Comparison of ENCODE assay signal across 11 cellular contexts in the genomic region with DNA sequence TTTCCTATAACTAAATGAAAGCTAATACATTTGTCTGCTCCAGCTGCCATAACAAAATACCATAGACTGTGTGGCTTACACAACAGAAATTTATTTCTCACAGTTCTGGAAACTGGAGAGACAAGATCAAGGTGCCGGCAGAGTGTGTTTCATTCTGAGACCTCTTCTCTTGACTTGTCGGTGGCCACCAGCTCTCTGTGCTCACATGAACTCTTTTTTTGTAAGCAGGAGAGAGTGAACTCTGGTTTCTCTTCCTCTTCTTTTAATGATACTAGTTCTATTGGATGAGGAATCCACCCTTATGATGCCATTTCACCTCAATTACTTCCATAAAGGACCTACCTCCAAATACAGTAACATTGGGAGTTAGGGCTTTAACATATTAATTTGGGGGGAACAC. TPM values are rescaled to one million over a fixed set of nuclear protein-coding genes. Genes with fewer than 3 reads are reported as not detected.
DNase-seq lines count a peak whose midpoint lies in the region; ATAC-seq and TF ChIP-seq lines count a peak whose summit lies in the region.
"Had no signal": no experiment of that assay in that cellular context is flagged by ENCODE, and none has a peak within 500 bp of the region (broad histone marks: within the 10 kb centered on the region; RNA-seq: fewer than 3 reads in every experiment).

No MANE protein-coding gene starts in this region.

- 83% methylated on average over 2 of the region's 2 CpGs for WGBS in testis, 2 donors

- no peaks in the 10 kb centered on the region for H3K9me3 Mint-ChIP-seq in T-helper 2 cell treated with Interferon-gamma antibody and Interleukin-4, amounts not matched to agents 5 μg/mL and 100 μg/mL, for 36 hours

- H3K36me3 ChIP-seq in lower lobe of right lung (no peaks in the 10 kb centered on the region), testis (ENCODE audit: low read depth, missing control alignments) (no peaks in the 10 kb centered on the region)
- H3K36me3 ChIP-seq: esophagus muscularis mucosa had no signal

- DNase-seq in lower lobe of right lung (no peak), testis (no peak), SHP77 treated with DMSO at 0.1 percent for 48 hours (lab: John Stamatoyannopoulos, UW) (no peak), GM13977 (ENCODE audit: low spot score) (no peak)
- DNase-seq in T-helper 2 cell treated with Interferon-gamma antibody and Interleukin-4, amounts not matched to agents 5 μg/mL and 100 μg/mL, for 36 hours (ENCODE audit: low spot score) = no peak

- H3K4me3 ChIP-seq in lower lobe of right lung (no peak overlapping the region), testis (no peak overlapping the region)
- H3K4me3 ChIP-seq: esophagus muscularis mucosa had no signal

- no peak overlapping the region for H3K4me3 Mint-ChIP-seq in T-helper 2 cell treated with Interferon-gamma antibody and Interleukin-4, amounts not matched to agents 5 μg/mL and 100 μg/mL, for 36 hours
- H3K4me3 Mint-ChIP-seq: neural crest cell had no signal

- H3K27me3 Mint-ChIP-seq in T-helper 2 cell treated with Interferon-gamma antibody and Interleukin-4, amounts not matched to agents 5 μg/mL and 100 μg/mL, for 36 hours (ENCODE audit: low read depth) = peaks cover 25% of the 10 kb centered on the region

- H3K27ac Mint-ChIP-seq in T-helper 2 cell treated with Interferon-gamma antibody and Interleukin-4, amounts not matched to agents 5 μg/mL and 100 μg/mL, for 36 hours = no peak overlapping the region

- TF ChIP-seq CTCF in lower lobe of right lung (IDR thresholded peaks at IDR 0.05) (no peak), testis (IDR thresholded peaks at IDR 0.05) (no peak), GM13977 (IDR thresholded peaks at IDR 0.05; ENCODE audit: extremely low read depth, insufficient read depth, missing control alignments) (no peak)

- no peaks in the 10 kb centered on the region for H3K36me3 Mint-ChIP-seq in T-helper 2 cell treated with Interferon-gamma antibody and Interleukin-4, amounts not matched to agents 5 μg/mL and 100 μg/mL, for 36 hours (ENCODE audit: low read depth)

- TF ChIP-seq POLR2A in testis (IDR thresholded peaks at IDR 0.05) = no peak

- H3K4me1 Mint-ChIP-seq in T-helper 2 cell treated with Interferon-gamma antibody and Interleukin-4, amounts not matched to agents 5 μg/mL and 100 μg/mL, for 36 hours (ENCODE audit: low read depth) = peaks cover 6% of the 10 kb centered on the region

- peak; percentile 69 for ATAC-seq in GM18861 (IDR thresholded peaks at IDR 0.05; ENCODE audit: unreplicated experiment)
- peak; percentile 63 for ATAC-seq in GM21737 (IDR thresholded peaks at IDR 0.05; ENCODE audit: unreplicated experiment)
- ATAC-seq in HG03354 (IDR thresholded peaks at IDR 0.05; ENCODE audit: poor library complexity, severe bottlenecking, unreplicated experiment) = peak; percentile 58
- peak; percentile 52 to 61 for ATAC-seq in lower lobe of right lung

- H3K9me3 ChIP-seq in lower lobe of right lung (no peaks in the 10 kb centered on the region), testis (no peaks in the 10 kb centered on the region)
- H3K9me3 ChIP-seq: esophagus muscularis mucosa had no signal

- H3K4me1 ChIP-seq in lower lobe of right lung (peaks cover 25% of the 10 kb centered on the region), testis (no peaks in the 10 kb centered on the region)

- H3K27me3 ChIP-seq in lower lobe of right lung (ENCODE audit: low read depth) (no peaks in the 10 kb centered on the region), testis (no peaks in the 10 kb centered on the region)
- H3K27me3 ChIP-seq: esophagus muscularis mucosa had no signal

- in situ Hi-C loops in GM13977 (cut with MboI; ENCODE audit: low pct_unique_long_range_greater_than_20kb, low sequenced_read_pairs, unreplicated experiment) = no loop called here

- no peak overlapping the region for H3K27ac ChIP-seq in lower lobe of right lung
- H3K27ac ChIP-seq in testis = no peak overlapping the region
- H3K27ac ChIP-seq: C4-2B had no signal

- intact Hi-C loops in lower lobe of right lung (cut with DNase I) = no loop called here
- intact Hi-C loops in testis (cut with DNase I; ENCODE audit: low total_unique reads) = no loop called here

RNA-seq across cellular contexts. Expression of a gene that starts 11.7 kb away (rescaled TPM):
- total RNA-seq in lower lobe of right lung (162 TPM), testis (100 to 1,000 TPM in 1 of 2 donors, 10 to 100 TPM in 1; 86.8 to 127 TPM)
- 63.9 TPM for polyA plus RNA-seq in testis (ENCODE audit: insufficient read depth, low read depth, low replicate concordance)
